20 cellular contexts compared by ENCODE assay signal in the genomic region with DNA sequence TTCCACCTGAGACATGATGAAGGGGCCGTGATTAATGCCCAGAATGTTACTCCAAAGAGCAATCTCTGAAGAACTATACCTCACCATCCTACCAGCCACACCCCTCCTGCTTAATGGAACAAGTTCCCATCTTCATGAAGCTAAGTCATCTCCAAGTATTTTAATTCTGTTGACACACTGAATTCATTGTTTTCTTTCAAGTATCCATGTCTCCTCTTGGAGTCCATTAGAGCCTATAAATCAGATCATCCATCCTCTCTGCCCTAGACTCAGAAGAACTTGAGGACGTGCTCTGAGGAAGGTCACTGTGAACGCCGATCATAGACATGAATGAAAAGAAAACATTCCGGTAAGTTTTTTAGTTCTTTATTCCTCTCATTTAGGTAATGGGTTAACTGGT.
"Had no signal": no experiment of that assay in that cellular context is flagged by ENCODE, and none has a peak within 500 bp of the region (broad histone marks: within the 10 kb centered on the region; RNA-seq: fewer than 3 reads in every experiment).

No MANE protein-coding gene starts in this region.

- H3K27ac Mint-ChIP-seq: memory B cell; natural killer cell treated with Interleukin-12 subunit alpha and Interleukin-12 subunit beta and Interleukin-15 and Interleukin-18, amount 100 ng/mL, for 72 hours; neural progenitor cell; stimulated activated effector memory CD8-positive, alpha-beta T cell treated with anti-CD3 and anti-CD28 coated beads, Interleukin-12 subunit alpha, Interleukin-12 subunit beta, amount 100 ng/mL, for 72 hours had no signal

- H3K27me3 Mint-ChIP-seq: memory B cell; naive B cell; natural killer cell treated with Interleukin-12 subunit alpha and Interleukin-12 subunit beta and Interleukin-15 and Interleukin-18, amount 100 ng/mL, for 72 hours had no signal

- H3K36me3 Mint-ChIP-seq: neural progenitor cell had no signal

- H3K4me3 Mint-ChIP-seq: memory B cell; naive B cell; natural killer cell treated with Interleukin-12 subunit alpha and Interleukin-12 subunit beta and Interleukin-15 and Interleukin-18, amount 100 ng/mL, for 72 hours; neural progenitor cell; stimulated activated effector memory CD8-positive, alpha-beta T cell treated with anti-CD3 and anti-CD28 coated beads, Interleukin-12 subunit alpha, Interleukin-12 subunit beta, amount 100 ng/mL, for 72 hours had no signal

- H3K9me3 Mint-ChIP-seq: memory B cell; naive B cell; natural killer cell treated with Interleukin-12 subunit alpha and Interleukin-12 subunit beta and Interleukin-15 and Interleukin-18, amount 100 ng/mL, for 72 hours; neural progenitor cell; stimulated activated effector memory CD8-positive, alpha-beta T cell treated with anti-CD3 and anti-CD28 coated beads, Interleukin-12 subunit alpha, Interleukin-12 subunit beta, amount 100 ng/mL, for 72 hours had no signal

- H3K4me1 Mint-ChIP-seq: memory B cell; naive B cell; neural progenitor cell; stimulated activated effector memory CD8-positive, alpha-beta T cell treated with anti-CD3 and anti-CD28 coated beads, Interleukin-12 subunit alpha, Interleukin-12 subunit beta, amount 100 ng/mL, for 72 hours had no signal

- DNase-seq: dorsolateral prefrontal cortex; effector CD4-positive, alpha-beta T cell; foreskin keratinocyte; glutamatergic neuron; heart right ventricle; hippocampal formation; kidney glomerular epithelial cell; mucosa of descending colon; naive B cell; stimulated activated CD4-positive, alpha-beta T cell treated with anti-CD3 and anti-CD28 coated beads, Interleukin-12 subunit alpha, Interleukin-12 subunit beta, amount 100 ng/mL, for 4 hours; stimulated activated CD4-positive, alpha-beta T cell treated with anti-CD3 and anti-CD28 coated beads, Interleukin-1b, Interleukin-23, amount 100 ng/mL, for 48 hours; stimulated activated CD4-positive, alpha-beta T cell treated with anti-CD3 and anti-CD28 coated beads, Interleukin-4, amount 100 ng/mL, for 24 hours; stimulated activated naive CD4-positive, alpha-beta T cell treated with Interleukin-2 at 50 U/mL for 16 hours; upper lobe of left lung had no signal

- ATAC-seq: foreskin keratinocyte; heart right ventricle; left lobe of liver; mucosa of descending colon; natural killer cell treated with Interleukin-12 subunit alpha and Interleukin-12 subunit beta and Interleukin-15 and Interleukin-18, amount 100 ng/mL, for 72 hours; sciatic nerve; stimulated activated effector memory CD8-positive, alpha-beta T cell treated with anti-CD3 and anti-CD28 coated beads, Interleukin-12 subunit alpha, Interleukin-12 subunit beta, amount 100 ng/mL, for 72 hours had no signal
